In genomic region chr7:100984241-100984881, GRCh38 we compare ENCODE assay signal across 1 cellular context.
TF ChIP-seq lines count a peak whose summit lies in the region.
"Not testable (repeated sequence)": the region's sequence is repeated elsewhere in the genome, so short reads cannot be mapped to it uniquely, and the experiment has no call there.

No MANE protein-coding gene starts in this region.

TF ChIP-seq in K562, 482 proteins besides CTCF, POLR2A, EP300 and RAD21:
- TF ChIP-seq LEF1 (IDR thresholded peaks at IDR 0.05) (peak; percentile 73), TAF1 (IDR thresholded peaks at IDR 0.05; ENCODE audit: control insufficient read depth, extremely low read depth, insufficient read depth, low read length, severe bottlenecking) (peak; percentile 19), TEAD4 (IDR thresholded peaks at IDR 0.05; ENCODE audit: low read length) (peak; percentile 94), ZEB2 (IDR thresholded peaks at IDR 0.05) (peak; percentile 61; the same call in 1 of the 2 replicates), TRIM24 (IDR thresholded peaks at IDR 0.05) (peak; percentile 76 to 82), MEIS2 (IDR thresholded peaks at IDR 0.05; ENCODE audit: partially characterized antibody) (peak; percentile 99), CBFA2T3 (IDR thresholded peaks at IDR 0.05) (peak; percentile 91), GATA2 (CRISPR knock-in tag; IDR thresholded peaks at IDR 0.05) (peak; percentile 81), HDAC1 (IDR thresholded peaks at IDR 0.05) (peak in 1 of 2 experiments; percentile 33; a peak in 1 of 4 replicates), NFIC (IDR thresholded peaks at IDR 0.05) (peak; percentile 61), TCF3 (CRISPR knock-in tag; IDR thresholded peaks at IDR 0.05) (peak; percentile 77), MAZ (CRISPR knock-in tag; conservative IDR thresholded peaks at IDR 0.05 in 1 of 2, IDR thresholded peaks at IDR 0.05 in 1 of 2) (0 out of 4 replicates have a peak, but pooled peaks of 1 of the 2 experiments have one; percentile 25), STAT5A (IDR thresholded peaks at IDR 0.05; ENCODE audit: borderline replicate concordance, low read length) (peak; percentile 73), POLR2AphosphoS5 (IDR thresholded peaks at IDR 0.05; ENCODE audit: control insufficient read depth, insufficient read depth, low read depth, low read length) (peak; percentile 76), FOSL1 (tag; conservative IDR thresholded peaks at IDR 0.05) (peak; percentile 42), TAL1 (IDR thresholded peaks at IDR 0.05) (peak; percentile 93), GATAD2A (IDR thresholded peaks at IDR 0.05) (0 out of 2 replicates have a peak, but pooled peaks have one; percentile 44), BCOR (IDR thresholded peaks at IDR 0.05) (peak; percentile 74; the same call in 1 of the 2 replicates), KDM1A (IDR thresholded peaks at IDR 0.05) (peak; percentile 49 to 58; a peak in 2 of 4 replicates), PHF20 (IDR thresholded peaks at IDR 0.05; ENCODE audit: partially characterized antibody) (peak; percentile 11), SMARCE1 (IDR thresholded peaks at IDR 0.05) (peak; percentile 81; the same call in 1 of the 2 replicates), DPF2 (IDR thresholded peaks at IDR 0.05) (peak; percentile 92), SOX6 (IDR thresholded peaks at IDR 0.05) (peak; percentile 84), ADNP (tag; IDR thresholded peaks at IDR 0.05) (peak; percentile 98), NBN (IDR thresholded peaks at IDR 0.05; ENCODE audit: low read depth) (peak; percentile 65), MECOM (CRISPR knock-in tag; IDR thresholded peaks at IDR 0.05) (peak; percentile 51; the same call in 1 of the 2 replicates), CREM (IDR thresholded peaks at IDR 0.05; ENCODE audit: low read depth) (peak; percentile 65), ELF4 (CRISPR knock-in tag; IDR thresholded peaks at IDR 0.05) (peak; percentile 46; the same call in 1 of the 2 replicates), MTA1 (IDR thresholded peaks at IDR 0.05; ENCODE audit: borderline replicate concordance) (peak; percentile 58; the same call in 1 of the 2 replicates), SMARCA4 (IDR thresholded peaks at IDR 0.05) (peak; percentile 86), SMARCC2 (IDR thresholded peaks at IDR 0.05; ENCODE audit: low read depth) (0 out of 2 replicates have a peak, but pooled peaks have one; percentile 62), ATF1 (tag; IDR thresholded peaks at IDR 0.05) (peak; percentile 35; the same call in 1 of the 2 replicates), MTA2 (IDR thresholded peaks at IDR 0.05; ENCODE audit: low read depth) (peak; percentile 87), PBX2 (CRISPR knock-in tag; IDR thresholded peaks at IDR 0.05; ENCODE audit: low read depth) (peak; percentile 63), PBX2 (tag; conservative IDR thresholded peaks at IDR 0.05; ENCODE audit: low read depth) (peak; percentile 93), NRF1 (conservative IDR thresholded peaks at IDR 0.05 in 1 of 2, IDR thresholded peaks at IDR 0.05 in 1 of 2) (peak; percentile 77 to 83), CXXC5 (CRISPR knock-in tag; IDR thresholded peaks at IDR 0.05) (peak; percentile 85), PHB2 (IDR thresholded peaks at IDR 0.05; ENCODE audit: low read depth) (peak; percentile 78; the same call in 1 of the 2 replicates), HDAC3 (IDR thresholded peaks at IDR 0.05; ENCODE audit: borderline replicate concordance, partially characterized antibody) (peak; percentile 34), ZNF384 (IDR thresholded peaks at IDR 0.05; ENCODE audit: low read depth, low read length) (peak; percentile 75; the same call in 1 of the 2 replicates), ARID1B (IDR thresholded peaks at IDR 0.05) (peak; percentile 95), NCOR1 (IDR thresholded peaks at IDR 0.05) (peak; percentile 76), PKNOX1 (IDR thresholded peaks at IDR 0.05) (peak; percentile 93), CBFA2T2 (conservative IDR thresholded peaks at IDR 0.05) (peak; percentile 86), RCOR1 (IDR thresholded peaks at IDR 0.05; ENCODE audit: borderline replicate concordance in 1 of 2, low read depth in 2 of 2, low read length in 2 of 2) (peak in 1 of 2 experiments; percentile 47; a peak in 1 of 4 replicates), FOXM1 (IDR thresholded peaks at IDR 0.05; ENCODE audit: low read depth) (peak; percentile 81), CTBP1 (IDR thresholded peaks at IDR 0.05; ENCODE audit: borderline replicate concordance) (peak; percentile 69), PML (IDR thresholded peaks at IDR 0.05; ENCODE audit: low read length) (peak; percentile 80; the same call in 1 of the 2 replicates)
- not testable (repeated sequence) for TF ChIP-seq TEAD4 (CRISPR knock-in tag; IDR thresholded peaks at IDR 0.05; ENCODE audit: borderline replicate concordance); ATF1 (CRISPR knock-in tag; IDR thresholded peaks at IDR 0.05); FOXM1 (CRISPR knock-in tag; IDR thresholded peaks at IDR 0.05; ENCODE audit: low read depth)
TF ChIP-seq in K562: peak in this region for 47; not testable (repeated sequence) for 435.
